Comparison of ENCODE assay signal across 9 cellular contexts in genomic region chr10:72779874-72780273, GRCh38.
"Had no signal": no experiment of that assay in that cellular context is flagged by ENCODE, and none has a peak within 500 bp of the region (broad histone marks: within the 10 kb centered on the region; RNA-seq: fewer than 3 reads in every experiment).

No MANE protein-coding gene starts in this region.

- FAIRE-seq: HepG2, HTR-8/SVneo, K562 had no signal

- H3K27me3 Mint-ChIP-seq: IgD-negative memory B cell had no signal

- H3K4me3 Mint-ChIP-seq: IgD-negative memory B cell had no signal

- H3K9ac ChIP-seq: KMS-11 had no signal

- ATAC-seq: HepG2, K562 had no signal

- H3K4me2 ChIP-seq: KMS-11 had no signal

- H3K27ac ChIP-seq: HL-60, KMS-11 had no signal

- H3K4me3 ChIP-seq: K562 had no signal

- DNase-seq: IMR-90, KBM-7, KG1 had no signal

- H3K27ac Mint-ChIP-seq: IgD-negative memory B cell had no signal
